ENCODE assay signal across 22 cellular contexts in genomic region chr4:155629831-155630425, GRCh38. TPM values are rescaled to one million over a fixed set of nuclear protein-coding genes. Genes with fewer than 3 reads are reported as not detected.
DNase-seq lines count a peak whose midpoint lies in the region; ATAC-seq and TF ChIP-seq lines count a peak whose summit lies in the region.
"Had no signal": no experiment of that assay in that cellular context is flagged by ENCODE, and none has a peak within 500 bp of the region (broad histone marks: within the 10 kb centered on the region; RNA-seq: fewer than 3 reads in every experiment).

No MANE protein-coding gene starts in this region.

- POLR2A ChIA-PET in IMR-90 (lab: Charles Lee; ENCODE audit: unreplicated experiment) = no interaction called here

- 0 out of 2 replicates have a peak overlapping the region, but pooled peaks have one; percentile 63 for H3K23ac ChIP-seq in IMR-90 (ENCODE audit: low read depth, low read length)

- H3K36me3 ChIP-seq in IMR-90 (ENCODE audit: control insufficient read depth, insufficient read depth, low read length) (no peaks in the 10 kb centered on the region), adipocyte (ENCODE audit: control insufficient read depth, insufficient read depth, low read length, severe bottlenecking) (no peaks in the 10 kb centered on the region)
- H3K36me3 ChIP-seq: gastrocnemius medialis, tibial nerve had no signal

- peak overlapping the region; percentile 89 for H2BK5ac ChIP-seq in IMR-90 (ENCODE audit: low read depth, low read length, poor library complexity, severe bottlenecking)

- H3K27me3 Mint-ChIP-seq in nephron progenitor cell (ENCODE audit: low read depth, poor library complexity) = no peaks in the 10 kb centered on the region
- H3K27me3 Mint-ChIP-seq: activated T-helper 17 cell treated with anti-CD3 and anti-CD28 coated beads, Interleukin-2, amount 50 U/mL, for 72 hours had no signal

- H3K18ac ChIP-seq in IMR-90 (ENCODE audit: low read depth, low read length) = peak overlapping the region; percentile 42; the same call in 1 of the 2 replicates

- no peak for TF ChIP-seq CTCF in IMR-90 (conservative IDR thresholded peaks at IDR 0.05; ENCODE audit: low read depth, low read length)
- TF ChIP-seq CTCF in nephron progenitor cell (IDR thresholded peaks at IDR 0.05) = no peak

- H3K9me1 ChIP-seq in IMR-90 (ENCODE audit: insufficient read depth, low read length) = peaks cover 7% of the 10 kb centered on the region; the same call in 1 of the 2 replicates

- H3K27ac Mint-ChIP-seq in nephron progenitor cell = no peak overlapping the region
- H3K27ac Mint-ChIP-seq: activated T-helper 17 cell treated with anti-CD3 and anti-CD28 coated beads, Interleukin-2, amount 50 U/mL, for 72 hours; naive thymus-derived CD4-positive, alpha-beta T cell had no signal

- peak overlapping the region; percentile 88; the same call in 1 of the 2 replicates for H3K27ac ChIP-seq in IMR-90 (ENCODE audit: insufficient read depth, low read length)
- H3K27ac ChIP-seq: epithelial cell of prostate had no signal

- no CpG with 5 or more reads among the region's 2 CpGs for WGBS in IMR-90 (ENCODE audit: extremely low coverage in 2 of 2, insufficient read length in 1 of 2), 2 experiments

- H4K5ac ChIP-seq in IMR-90 (ENCODE audit: low read depth, low read length) = no peak overlapping the region; the same call in 1 of the 2 replicates

- no peak overlapping the region; the same call in 1 of the 2 replicates for H3K4me2 ChIP-seq in IMR-90 (ENCODE audit: low read depth, low read length)

- in situ Hi-C loops in IMR-90 (cut with MboI; ENCODE audit: low sequenced_read_pairs) = no loop called here

- intact Hi-C loops in IMR-90 (cut with micrococcal nuclease) = no loop called here

- dilution Hi-C loops in IMR-90 (cut with HindIII; ENCODE audit: low sequenced_read_pairs, unreplicated experiment) = no loop called here

- CTCF ChIA-PET in IMR-90 (lab: Yijun Ruan, JAX) = interaction anchor here (0.7 to 1.7 kb wide), 2 partner anchors 13 to 21 kb away, joined by 3 to 5 read pairs; no protein-coding TSS in a partner anchor

- H3K4ac ChIP-seq in IMR-90 (ENCODE audit: low read depth, low read length) = peak overlapping the region; percentile 85

- peak overlapping the region; percentile 81; the same call in 1 of the 2 replicates for H4K91ac ChIP-seq in IMR-90 (ENCODE audit: insufficient read depth, low read depth, low read length)

- H3K14ac ChIP-seq in IMR-90 (replicated peaks; ENCODE audit: low read depth, low read length) = no peak overlapping the region

- no peak overlapping the region for H2BK20ac ChIP-seq in IMR-90 (ENCODE audit: low read depth, low read length)

- peak overlapping the region; percentile 47; the same call in 1 of the 3 replicates for H2BK15ac ChIP-seq in IMR-90 (ENCODE audit: low read depth, low read length)

- TF ChIP-seq RAD21 in IMR-90 (IDR thresholded peaks at IDR 0.05; ENCODE audit: low read length) = no peak

- H3K4me3 ChIP-seq in IMR-90 (ENCODE audit: insufficient read depth, low read depth, low read length) (no peak overlapping the region), adipocyte (ENCODE audit: low read length) (no peak overlapping the region)
- H3K4me3 ChIP-seq: dorsolateral prefrontal cortex, gastrocnemius medialis, tibial nerve had no signal

- H4K20me1 ChIP-seq in IMR-90 (ENCODE audit: insufficient read depth, low read length) = no peaks in the 10 kb centered on the region; the same call in 1 of the 2 replicates

- peaks cover 4% of the 10 kb centered on the region for H3K4me1 Mint-ChIP-seq in nephron progenitor cell
- H3K4me1 Mint-ChIP-seq: activated T-helper 17 cell treated with anti-CD3 and anti-CD28 coated beads, Interleukin-2, amount 50 U/mL, for 72 hours had no signal

- no TSS peak for BruUV-seq in IMR-90 (replicated peaks; lab: Mats Ljungman, UMichigan)

- peaks cover 1% of the 10 kb centered on the region for H3K9me3 Mint-ChIP-seq in nephron progenitor cell

- no peak overlapping the region for H2AFZ ChIP-seq in IMR-90 (replicated peaks; ENCODE audit: low read length, poor library complexity)

- no peak overlapping the region for H3K56ac ChIP-seq in IMR-90 (ENCODE audit: extremely low read depth, insufficient read depth, low read length)

- H3K27me3 ChIP-seq in IMR-90 (ENCODE audit: control insufficient read depth, insufficient read depth, low read length) (no peaks in the 10 kb centered on the region), adipocyte (replicated peaks; ENCODE audit: control insufficient read depth, insufficient read depth, low read length) (no peaks in the 10 kb centered on the region)
- H3K27me3 ChIP-seq: dorsolateral prefrontal cortex, gastrocnemius medialis, tibial nerve had no signal

- H2BK120ac ChIP-seq in IMR-90 (ENCODE audit: low read depth, low read length) = peak overlapping the region; percentile 92

- H3K36me3 Mint-ChIP-seq in nephron progenitor cell (ENCODE audit: low read depth) = no peaks in the 10 kb centered on the region

- no peak overlapping the region; a peak in 1 of 4 replicates for H4K8ac ChIP-seq in IMR-90 (ENCODE audit: low read depth in 2 of 2, low read length in 2 of 2)

- DNase-seq in EH (ENCODE audit: low read depth) (peak; percentile 74), IMR-90 (peak; percentile 88), adipocyte (ENCODE audit: low read depth) (peak; percentile 68), left kidney (ENCODE audit: low read depth, low spot score) (peak; percentile 41), CD1c-positive myeloid dendritic cell (ENCODE audit: extremely low spot score) (no peak), DMS153 treated with DMSO at 0.1 percent for 48 hours (lab: John Stamatoyannopoulos, UW; ENCODE audit: unreplicated experiment) (no peak), nephron progenitor cell (no peak)
- DNase-seq: dorsolateral prefrontal cortex; gastrocnemius medialis; H7; Kasumi-1; mesendoderm; naive thymus-derived CD4-positive, alpha-beta T cell; NCI-H510A treated with DMSO at 0.1 percent for 48 hours; NK-92 treated with Interleukin-12 subunit alpha and Interleukin-12 subunit beta, amount 100 ng/mL, for 24 hours; posterior cingulate gyrus; stimulated activated naive CD4-positive, alpha-beta T cell; T-helper 9 cell had no signal

- H3K9me3 ChIP-seq in IMR-90 (ENCODE audit: control insufficient read depth, insufficient read depth, low read length) = no peaks in the 10 kb centered on the region
- H3K9me3 ChIP-seq in adipocyte (ENCODE audit: control insufficient read depth, low read length) = no peaks in the 10 kb centered on the region
- H3K9me3 ChIP-seq: gastrocnemius medialis, tibial nerve had no signal

- ATAC-seq in IMR-90 (ENCODE audit: low read depth) (peak; percentile 86), HG03378 (IDR thresholded peaks at IDR 0.05; ENCODE audit: unreplicated experiment) (no peak)
- ATAC-seq: activated T-helper 17 cell treated with anti-CD3 and anti-CD28 coated beads, Interleukin-2, amount 50 U/mL, for 72 hours; gastrocnemius medialis; naive thymus-derived CD4-positive, alpha-beta T cell had no signal

- no peak for TF ChIP-seq POLR2A in IMR-90 (IDR thresholded peaks at IDR 0.05; ENCODE audit: low read depth, low read length)

- H3K4me1 ChIP-seq in IMR-90 (ENCODE audit: control insufficient read depth, insufficient read depth, low read length) (peaks cover 15% of the 10 kb centered on the region), adipocyte (ENCODE audit: control insufficient read depth, insufficient read depth, low read length) (peaks cover 17% of the 10 kb centered on the region)

- peak overlapping the region; percentile 18; the same call in 1 of the 2 replicates for H3K9ac ChIP-seq in IMR-90 (ENCODE audit: low read depth, low read length)
- no peak overlapping the region for H3K9ac ChIP-seq in adipocyte (ENCODE audit: low read length)

- H2AK5ac ChIP-seq in IMR-90 (ENCODE audit: low read depth, low read length) = 0 out of 2 replicates have a peak overlapping the region, but pooled peaks have one; percentile 43

- H3K4me3 Mint-ChIP-seq in nephron progenitor cell = no peak overlapping the region
- H3K4me3 Mint-ChIP-seq: activated T-helper 17 cell treated with anti-CD3 and anti-CD28 coated beads, Interleukin-2, amount 50 U/mL, for 72 hours; naive thymus-derived CD4-positive, alpha-beta T cell had no signal

- no peaks in the 10 kb centered on the region for H3K79me1 ChIP-seq in IMR-90 (ENCODE audit: low read depth in 1 of 2, low read length in 2 of 2)

- no peak overlapping the region for H2AK9ac ChIP-seq in IMR-90 (replicated peaks; ENCODE audit: low read depth, low read length, poor library complexity)

TF ChIP-seq in IMR-90, 13 proteins besides CTCF, POLR2A, EP300 and RAD21 (continues in another document):
- TF ChIP-seq SMC3 (IDR thresholded peaks at IDR 0.05; ENCODE audit: low read depth, low read length) (no peak), MXI1 (IDR thresholded peaks at IDR 0.05; ENCODE audit: borderline replicate concordance, low read depth, low read length) (no peak), RFX5 (IDR thresholded peaks at IDR 0.05; ENCODE audit: low read depth, low read length) (no peak), BHLHE40 (IDR thresholded peaks at IDR 0.05; ENCODE audit: low read depth, low read length) (no peak), FOS (IDR thresholded peaks at IDR 0.05; ENCODE audit: low read depth, low read length) (no peak), NFE2L2 (IDR thresholded peaks at IDR 0.05; ENCODE audit: low read depth, low read length) (no peak), ELK1 (IDR thresholded peaks at IDR 0.05; ENCODE audit: borderline replicate concordance, low read depth, low read length) (no peak), MAFK (IDR thresholded peaks at IDR 0.05; ENCODE audit: low read depth, low read length) (no peak)
- TF ChIP-seq, protein P1, sequence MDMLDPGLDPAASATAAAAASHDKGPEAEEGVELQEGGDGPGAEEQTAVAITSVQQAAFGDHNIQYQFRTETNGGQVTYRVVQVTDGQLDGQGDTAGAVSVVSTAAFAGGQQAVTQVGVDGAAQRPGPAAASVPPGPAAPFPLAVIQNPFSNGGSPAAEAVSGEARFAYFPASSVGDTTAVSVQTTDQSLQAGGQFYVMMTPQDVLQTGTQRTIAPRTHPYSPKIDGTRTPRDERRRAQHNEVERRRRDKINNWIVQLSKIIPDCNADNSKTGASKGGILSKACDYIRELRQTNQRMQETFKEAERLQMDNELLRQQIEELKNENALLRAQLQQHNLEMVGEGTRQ (IDR thresholded peaks at IDR 0.05; ENCODE audit: low read depth, low read length) = no peak

RNA-seq across cellular contexts. Expression of gene GUCY1A1, which starts 36.7 kb away (rescaled TPM):
- 0.28 and 0.54 TPM in 2 replicates for total RNA-seq in IMR-90 (2012; rRNA removed)
- polyA plus RNA-seq in IMR-90 (2012; rRNA removed) = 0.11 and 0.19 TPM in 2 replicates
- 0.05 and 0.10 TPM in 2 replicates for polyA plus RNA-seq in IMR-90 (2012; cell fraction: cytosol; rRNA removed)
- 0.07 and 0.25 TPM in 2 replicates for polyA plus RNA-seq in IMR-90 (2012; cell fraction: nucleus; rRNA removed; ENCODE audit: low replicate concordance)
- total RNA-seq: activated T-helper 17 cell treated with anti-CD3 and anti-CD28 coated beads, Interleukin-2, amount 50 U/mL, for 72 hours had no signal
- polyA plus RNA-seq: naive thymus-derived CD4-positive, alpha-beta T cell had no signal

Comparison
In these comparisons a context has a peak if more than half of its experiments do, and no peak if none do; other contexts are left out.
1. DNase-seq: peak in EH (single experiment), IMR-90 (single experiment), adipocyte (single experiment) and left kidney (single experiment); none in CD1c-positive myeloid dendritic cell (single experiment), DMS153 treated with DMSO at 0.1 percent for 48 hours (single experiment) and nephron progenitor cell (single experiment).